1 cellular context compared by ENCODE assay signal in genomic region chr9:134550584-134550983, GRCh38.
TF ChIP-seq lines count a peak whose summit lies in the region.

No MANE protein-coding gene starts in this region.

TF ChIP-seq in HEK293T, 16 proteins besides CTCF, POLR2A, EP300 and RAD21 (continued from another document):
- no peak for TF ChIP-seq PKNOX1 (IDR thresholded peaks at IDR 0.05)
